25 cellular contexts compared by ENCODE assay signal in the genomic region with DNA sequence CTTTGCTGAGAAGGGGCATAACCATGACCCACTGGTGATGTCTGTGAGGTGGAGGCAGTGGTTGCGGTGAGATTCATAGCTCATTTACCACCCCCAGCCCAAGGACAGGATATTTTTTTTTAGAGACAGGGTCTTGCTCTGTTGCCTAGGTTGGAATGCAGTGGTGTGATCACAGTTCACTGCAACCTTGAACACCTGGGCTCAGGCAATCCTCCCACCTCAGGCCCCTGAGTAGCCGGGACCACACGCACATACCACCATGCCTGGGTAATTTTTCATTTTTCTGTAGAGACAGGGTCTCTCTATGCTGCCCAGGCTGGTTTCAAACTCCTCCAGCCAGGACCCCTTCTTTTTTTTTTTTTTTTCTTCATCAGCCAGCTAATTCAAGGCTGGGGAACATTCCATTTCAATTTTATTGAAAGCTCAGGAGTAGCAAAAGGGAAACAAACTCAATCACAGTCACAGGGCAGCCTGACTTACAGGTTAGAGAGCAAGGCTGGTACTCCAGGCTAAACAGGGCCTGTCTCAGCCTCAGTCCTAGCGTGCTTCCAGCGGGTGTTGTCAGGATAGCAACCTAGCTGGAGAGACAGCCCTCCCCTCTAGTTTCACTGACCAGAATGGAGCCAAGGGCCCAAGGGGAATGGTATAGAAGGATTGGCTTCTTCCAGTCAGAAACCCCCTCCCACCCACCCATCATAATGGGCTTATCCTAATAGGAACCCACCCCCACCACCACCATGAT.
"Had no signal": no experiment of that assay in that cellular context is flagged by ENCODE, and none has a peak within 500 bp of the region (broad histone marks: within the 10 kb centered on the region; RNA-seq: fewer than 3 reads in every experiment).

No MANE protein-coding gene starts in this region.

- H3K4me3 Mint-ChIP-seq: activated CD4-positive, alpha-beta T cell treated with anti-CD3 and anti-CD28 coated beads for 36 hours; activated CD8-positive, alpha-beta T cell treated with anti-CD3 and anti-CD28 coated beads, Interleukin-2, amount 10 ng/mL, durations not matched to agents 7 days and 5 days; activated naive CD4-positive, alpha-beta T cell treated with anti-CD3 and anti-CD28 coated beads, Interleukin-2, amount 50 U/mL, for 24 hours; activated naive CD8-positive, alpha-beta T cell treated with anti-CD3 and anti-CD28 coated beads, Interleukin-2, amount 50 U/mL, for 24 hours; activated T-cell treated with anti-CD3 and anti-CD28 coated beads, Interleukin-2, amount 50 U/mL, for 24 hours; natural killer cell; neural progenitor cell had no signal

- H3K27me3 ChIP-seq: suprapubic skin, tibial artery had no signal

- H3K9me3 ChIP-seq: heart left ventricle, left lung, lower lobe of right lung, spleen, suprapubic skin, tibial artery had no signal

- H3K4me1 ChIP-seq: foreskin keratinocyte, heart left ventricle, left lung, lower lobe of right lung, neural progenitor cell, spleen, suprapubic skin, tibial artery had no signal

- ATAC-seq: activated CD4-positive, alpha-beta T cell treated with anti-CD3 and anti-CD28 coated beads for 36 hours; activated CD8-positive, alpha-beta T cell treated with anti-CD3 and anti-CD28 coated beads, Interleukin-2, amount 10 ng/mL, durations not matched to agents 7 days and 5 days; activated naive CD8-positive, alpha-beta T cell treated with anti-CD3 and anti-CD28 coated beads, Interleukin-2, amount 50 U/mL, for 24 hours; foreskin keratinocyte; heart left ventricle; left lung; natural killer cell; right cardiac atrium had no signal

- H3K27ac ChIP-seq: foreskin keratinocyte, heart left ventricle, left lung, lower lobe of right lung, neural progenitor cell, spleen, suprapubic skin, tibial artery had no signal

- H3K4me3 ChIP-seq: heart left ventricle, left lung, lower lobe of right lung, neural progenitor cell, spleen, suprapubic skin, tibial artery had no signal

- FAIRE-seq: endothelial cell of umbilical vein, urothelium cell line had no signal

- H3K36me3 ChIP-seq: heart left ventricle, left lung, lower lobe of right lung, neural progenitor cell, spleen, suprapubic skin, tibial artery had no signal

- H3K9ac ChIP-seq: neural progenitor cell had no signal

- H3K9me3 Mint-ChIP-seq: activated naive CD4-positive, alpha-beta T cell treated with anti-CD3 and anti-CD28 coated beads, Interleukin-2, amount 50 U/mL, for 24 hours; activated naive CD8-positive, alpha-beta T cell treated with anti-CD3 and anti-CD28 coated beads, Interleukin-2, amount 50 U/mL, for 24 hours; activated T-cell treated with anti-CD3 and anti-CD28 coated beads, Interleukin-2, amount 50 U/mL, for 24 hours; natural killer cell; neural progenitor cell had no signal

- H3K36me3 Mint-ChIP-seq: activated naive CD4-positive, alpha-beta T cell treated with anti-CD3 and anti-CD28 coated beads, Interleukin-2, amount 50 U/mL, for 24 hours; natural killer cell had no signal

- DNase-seq: activated CD4-positive, alpha-beta T cell treated with anti-CD3 and anti-CD28 coated beads for 36 hours; activated CD4-positive, CD25-positive, alpha-beta regulatory T cell; activated gamma-delta T cell treated with Interleukin-2 at 50 U/mL for 16 hours; activated naive CD8-positive, alpha-beta T cell treated with anti-CD3 and anti-CD28 coated beads, Interleukin-2, amount 50 U/mL, for 24 hours; activated T-cell treated with anti-CD3 and anti-CD28 coated beads, Interleukin-2, amount 50 U/mL, for 24 hours; amygdala; caudate nucleus; foreskin keratinocyte; heart left ventricle; hypothalamus; left lung; lower lobe of right lung; mesenchymal stem cell; natural killer cell; posterior cingulate gyrus; right cardiac atrium; stimulated activated naive CD4-positive, alpha-beta T cell; tibial artery had no signal

- H3K27ac Mint-ChIP-seq: activated CD4-positive, alpha-beta T cell treated with anti-CD3 and anti-CD28 coated beads for 36 hours; activated CD8-positive, alpha-beta T cell treated with anti-CD3 and anti-CD28 coated beads, Interleukin-2, amount 10 ng/mL, durations not matched to agents 7 days and 5 days; activated naive CD4-positive, alpha-beta T cell treated with anti-CD3 and anti-CD28 coated beads, Interleukin-2, amount 50 U/mL, for 24 hours; activated naive CD8-positive, alpha-beta T cell treated with anti-CD3 and anti-CD28 coated beads, Interleukin-2, amount 50 U/mL, for 24 hours; activated T-cell treated with anti-CD3 and anti-CD28 coated beads, Interleukin-2, amount 50 U/mL, for 24 hours; natural killer cell; neural progenitor cell had no signal

- H3K4me2 ChIP-seq: neural progenitor cell had no signal
